20 cellular contexts compared by ENCODE assay signal in genomic region chr15:83192742-83193141, GRCh38.
"Had no signal": no experiment of that assay in that cellular context is flagged by ENCODE, and none has a peak within 500 bp of the region (broad histone marks: within the 10 kb centered on the region; RNA-seq: fewer than 3 reads in every experiment).

No MANE protein-coding gene starts in this region.

- H3K9ac ChIP-seq: parathyroid adenoma had no signal

- H3K4me1 Mint-ChIP-seq: activated naive CD8-positive, alpha-beta T cell treated with anti-CD3 and anti-CD28 coated beads for 36 hours; stimulated activated naive CD8-positive, alpha-beta T cell treated with anti-CD3 and anti-CD28 coated beads, Interleukin-15, amount 100 ng/mL, for 72 hours had no signal

- H3K27me3 ChIP-seq: neutrophil, suprapubic skin, transverse colon, uterus had no signal

- H3K36me3 ChIP-seq: neutrophil, right lobe of liver, suprapubic skin, transverse colon, uterus had no signal

- H2AFZ ChIP-seq: parathyroid adenoma had no signal

- ATAC-seq: natural killer cell treated with Interleukin-12 subunit alpha and Interleukin-12 subunit beta and Interleukin-15 and Interleukin-18, amount 100 ng/mL, for 72 hours; right lobe of liver; stimulated activated naive CD8-positive, alpha-beta T cell treated with anti-CD3 and anti-CD28 coated beads, Interleukin-15, amount 100 ng/mL, for 72 hours had no signal

- H3K9me3 ChIP-seq: neutrophil, right lobe of liver, suprapubic skin, transverse colon, uterus had no signal

- H3K27ac ChIP-seq: neutrophil, parathyroid adenoma, right lobe of liver, suprapubic skin, transverse colon, uterus, VCaP had no signal

- H3K36me3 Mint-ChIP-seq: activated naive CD8-positive, alpha-beta T cell treated with anti-CD3 and anti-CD28 coated beads for 36 hours had no signal

- H3K27me3 Mint-ChIP-seq: natural killer cell treated with Interleukin-12 subunit alpha and Interleukin-12 subunit beta and Interleukin-15 and Interleukin-18, amount 100 ng/mL, for 72 hours had no signal

- H3K9me3 Mint-ChIP-seq: activated naive CD8-positive, alpha-beta T cell treated with anti-CD3 and anti-CD28 coated beads for 36 hours; natural killer cell treated with Interleukin-12 subunit alpha and Interleukin-12 subunit beta and Interleukin-15 and Interleukin-18, amount 100 ng/mL, for 72 hours had no signal

- DNase-seq: activated CD4-positive, alpha-beta T cell treated with anti-CD3 and anti-CD28 coated beads, Interleukin-2, amount 50 U/mL, for 4 hours; activated naive CD8-positive, alpha-beta T cell treated with anti-CD3 and anti-CD28 coated beads for 36 hours; amniotic stem cell; caudate nucleus; erythroblast; mesendoderm; right lobe of liver; small intestine; stimulated activated CD4-positive, alpha-beta T cell treated with anti-CD3 and anti-CD28 coated beads, Interleukin-4, amount 100 ng/mL, for 1 hour; stimulated activated naive CD8-positive, alpha-beta T cell treated with anti-CD3 and anti-CD28 coated beads, Interleukin-15, amount 100 ng/mL, for 72 hours; T-helper 1 cell; T-helper 9 cell; transverse colon; uterus had no signal

- H3K27ac Mint-ChIP-seq: activated naive CD8-positive, alpha-beta T cell treated with anti-CD3 and anti-CD28 coated beads for 36 hours; activated T-helper 1 cell treated with anti-CD3 and anti-CD28 coated beads, Interleukin-12 subunit alpha, Interleukin-12 subunit beta, Interleukin-2, Interleukin-4 antibody, amounts not matched to agents 30 ng/mL and 10 ng/mL and 1 ng/mL, durations not matched to agents 14 hours and 24 hours and 36 hours; natural killer cell treated with Interleukin-12 subunit alpha and Interleukin-12 subunit beta and Interleukin-15 and Interleukin-18, amount 100 ng/mL, for 72 hours; stimulated activated naive CD8-positive, alpha-beta T cell treated with anti-CD3 and anti-CD28 coated beads, Interleukin-15, amount 100 ng/mL, for 72 hours had no signal

- H3K4me3 Mint-ChIP-seq: activated naive CD8-positive, alpha-beta T cell treated with anti-CD3 and anti-CD28 coated beads for 36 hours; activated T-helper 1 cell treated with anti-CD3 and anti-CD28 coated beads, Interleukin-12 subunit alpha, Interleukin-12 subunit beta, Interleukin-2, Interleukin-4 antibody, amounts not matched to agents 30 ng/mL and 10 ng/mL and 1 ng/mL, durations not matched to agents 14 hours and 24 hours and 36 hours; natural killer cell treated with Interleukin-12 subunit alpha and Interleukin-12 subunit beta and Interleukin-15 and Interleukin-18, amount 100 ng/mL, for 72 hours; stimulated activated naive CD8-positive, alpha-beta T cell treated with anti-CD3 and anti-CD28 coated beads, Interleukin-15, amount 100 ng/mL, for 72 hours had no signal

- H3K4me1 ChIP-seq: right lobe of liver, transverse colon, uterus had no signal

- H3K4me3 ChIP-seq: right lobe of liver, suprapubic skin, transverse colon, uterus had no signal
